19 cellular contexts compared by ENCODE assay signal in genomic region chr18:59717291-59717690, GRCh38. TPM values are rescaled to one million over a fixed set of nuclear protein-coding genes. Genes with fewer than 3 reads are reported as not detected.
DNase-seq lines count a peak whose midpoint lies in the region; ATAC-seq, FAIRE-seq and TF ChIP-seq lines count a peak whose summit lies in the region.
"Had no signal": no experiment of that assay in that cellular context is flagged by ENCODE, and none has a peak within 500 bp of the region (broad histone marks: within the 10 kb centered on the region; RNA-seq: fewer than 3 reads in every experiment).

No MANE protein-coding gene starts in this region.

- H3K9me3 Mint-ChIP-seq in astrocyte (ENCODE audit: unreplicated experiment) = peaks cover 13% of the 10 kb centered on the region

- H3K27ac ChIP-seq in astrocyte (ENCODE audit: low read depth, low read length) (peak overlapping the region; percentile 62), OCI-LY7 (ENCODE audit: low read depth, low read length, poor library complexity, severe bottlenecking) (no peak overlapping the region)

- H3K9ac ChIP-seq in astrocyte (ENCODE audit: low read length) = no peak overlapping the region

- CTCF ChIA-PET in OCI-LY7 (lab: Charles Lee; ENCODE audit: unreplicated experiment) = no interaction called here

- H3K4me2 ChIP-seq in astrocyte (ENCODE audit: low read length) (no peak overlapping the region), OCI-LY7 (ENCODE audit: low read length) (no peak overlapping the region)

- peak; percentile 24 for DNase-seq in cardiac septum (ENCODE audit: low spot score)
- no peak for DNase-seq in Right ventricle myocardium inferior (ENCODE audit: missing footprints)
- DNase-seq in astrocyte (ENCODE audit: low read depth) = no peak
- peak; percentile 72 for DNase-seq in myocyte (ENCODE audit: low read depth)
- DNase-seq in NCI-H82 (lab: John Stamatoyannopoulos, UW) = no peak
- no peak for DNase-seq in kidney tubule cell (ENCODE audit: low spot score)
- DNase-seq in OCI-LY7 (ENCODE audit: low spot score) = no peak
- DNase-seq: 8988T; Caco-2; CD4-positive, alpha-beta T cell; DMS153; GDM1; KG1; MV-4-11; NCI-H1694 treated with DMSO at 0.1 percent for 48 hours; NCI-H510A; NCI-H748 treated with DMSO at 0.1 percent for 48 hours had no signal

- H3K9me3 ChIP-seq in astrocyte (ENCODE audit: insufficient read depth, low read depth, low read length) (peaks cover 3% of the 10 kb centered on the region), OCI-LY7 (ENCODE audit: low read length) (no peaks in the 10 kb centered on the region)
- H3K9me3 ChIP-seq: Caco-2 had no signal

- intact Hi-C loops in cardiac septum (cut with DNase I) = no loop called here
- intact Hi-C loops in Right ventricle myocardium inferior (cut with DNase I) = no loop called here
- intact Hi-C loops in OCI-LY7 (cut with micrococcal nuclease; ENCODE audit: unreplicated experiment) = no loop called here

- no peaks in the 10 kb centered on the region for H3K79me2 ChIP-seq in astrocyte (ENCODE audit: insufficient read depth, low read length)
- H3K79me2 ChIP-seq in OCI-LY7 (ENCODE audit: insufficient read depth, low read depth, low read length) = no peaks in the 10 kb centered on the region

- H3K36me3 Mint-ChIP-seq in astrocyte (ENCODE audit: low read depth, unreplicated experiment) = no peaks in the 10 kb centered on the region

- no TSS peak for BruUV-seq in OCI-LY7 (replicated peaks; lab: Mats Ljungman, UMichigan)

- ATAC-seq in Right ventricle myocardium inferior = no peak
- ATAC-seq in HG03108 (IDR thresholded peaks at IDR 0.05; ENCODE audit: unreplicated experiment) = no peak
- ATAC-seq: HepG2 had no signal

- peaks cover 49% of the 10 kb centered on the region for H3K4me1 ChIP-seq in astrocyte (ENCODE audit: insufficient read depth, low read length)
- no peaks in the 10 kb centered on the region for H3K4me1 ChIP-seq in OCI-LY7 (ENCODE audit: insufficient read depth, low read length, poor library complexity, severe bottlenecking)
- H3K4me1 ChIP-seq: Caco-2 had no signal

- POLR2A ChIA-PET in OCI-LY7 (lab: Charles Lee) = no interaction called here

- FAIRE-seq in astrocyte (lab: Jason Lieb, UNC) = no peak
- FAIRE-seq: HepG2 had no signal

- no peak for TF ChIP-seq CTCF in astrocyte (IDR thresholded peaks at IDR 0.05; ENCODE audit: insufficient read depth, low read depth, low read length)
- TF ChIP-seq CTCF in OCI-LY7 (conservative IDR thresholded peaks at IDR 0.05; ENCODE audit: low read length) = no peak

- H4K20me1 ChIP-seq in astrocyte (ENCODE audit: insufficient read depth, low read length) (no peaks in the 10 kb centered on the region), OCI-LY7 (ENCODE audit: insufficient read depth, low read length) (no peaks in the 10 kb centered on the region)

- H3K4me3 ChIP-seq in astrocyte (ENCODE audit: insufficient read depth, low read depth, low read length) (no peak overlapping the region), OCI-LY7 (ENCODE audit: low read depth, low read length, poor library complexity, severe bottlenecking) (no peak overlapping the region)

- H3K4me1 Mint-ChIP-seq in astrocyte (ENCODE audit: low read depth, unreplicated experiment) = peaks cover 46% of the 10 kb centered on the region

- H3K27me3 ChIP-seq in astrocyte (ENCODE audit: insufficient read depth, low read length) = peaks cover 3% of the 10 kb centered on the region

- H3K27ac Mint-ChIP-seq in astrocyte (ENCODE audit: unreplicated experiment) = peak overlapping the region; percentile 78
- H3K27ac Mint-ChIP-seq: CD4-positive, alpha-beta T cell had no signal

- no peaks in the 10 kb centered on the region for H3K9me2 ChIP-seq in OCI-LY7 (ENCODE audit: insufficient read depth, low read length)

- H2AFZ ChIP-seq in astrocyte (ENCODE audit: low read depth, low read length) (no peak overlapping the region), OCI-LY7 (ENCODE audit: low read length) (no peak overlapping the region)

- no peaks in the 10 kb centered on the region for H3K27me3 Mint-ChIP-seq in astrocyte (ENCODE audit: low read depth, unreplicated experiment)
- H3K27me3 Mint-ChIP-seq: CD4-positive, alpha-beta T cell had no signal

- no peak overlapping the region for H3K4me3 Mint-ChIP-seq in astrocyte (ENCODE audit: unreplicated experiment)
- H3K4me3 Mint-ChIP-seq: CD4-positive, alpha-beta T cell had no signal

- H3K36me3 ChIP-seq in astrocyte (ENCODE audit: insufficient read depth, low read length) (no peaks in the 10 kb centered on the region), OCI-LY7 (ENCODE audit: insufficient read depth, low read length) (no peaks in the 10 kb centered on the region)

RNA-seq across cellular contexts. Expression of gene CCBE1, which starts 20.1 kb away (rescaled TPM):
- 0.05 TPM for total RNA-seq in cardiac septum
- 3.6 TPM for total RNA-seq in Right ventricle myocardium inferior
- 2.7 and 4.1 TPM in 2 replicates for total RNA-seq in astrocyte
- 5.6 and 8.6 TPM in 2 replicates for total RNA-seq in myocyte
- polyA plus RNA-seq in myocyte (2012) = 5.0 TPM
- total RNA-seq in OCI-LY7 (2014; rRNA removed; shearing (Covaris generic)) = 0.08 and 0.16 TPM in 2 replicates
- 0.70 and 0.85 TPM in 2 replicates for total RNA-seq in OCI-LY7 (2022)
- total RNA-seq: CD4-positive, alpha-beta T cell; HepG2 had no signal
- polyA plus RNA-seq: HepG2 had no signal

Comparison
In these comparisons a context has a peak if more than half of its experiments do, and no peak if none do; other contexts are left out.
1. DNase-seq: peak in cardiac septum (single experiment) and myocyte (single experiment); none in Right ventricle myocardium inferior (single experiment), astrocyte (single experiment), NCI-H82 (single experiment), kidney tubule cell (single experiment) and OCI-LY7 (single experiment).